In genomic region chr2:98444436-98445166, GRCh38 we compare ENCODE assay signal across 8 cellular contexts. TPM values are rescaled to one million over a fixed set of nuclear protein-coding genes. Genes with fewer than 3 reads are reported as not detected.
A peak's percentile ranks its signal among the peaks of the same experiment; 100 is the strongest.
DNase-seq lines count a peak whose midpoint lies in the region; ATAC-seq, FAIRE-seq and TF ChIP-seq lines count a peak whose summit lies in the region.

Gene INPP4A, plus strand, starts transcription at chr2:98444858. Its CDS starts 75,191 bp downstream, at chr2:98520049.

- TF ChIP-seq POLR2A in esophagus squamous epithelium (IDR thresholded peaks at IDR 0.05) = peak in 1 of 4 donors; percentile 78

- peak; percentile 62 for DNase-seq in D721Med (ENCODE audit: insufficient read length, low spot score)
- DNase-seq in HTR-8/SVneo (ENCODE audit: insufficient read length, low spot score) = peak; percentile 95
- DNase-seq in Panc1 (ENCODE audit: low read depth, low spot score) = no peak
- peak; percentile 85 for DNase-seq in activated T-cell treated with anti-CD3 and anti-CD28 coated beads, Interleukin-2, amount 50 U/mL, for 72 hours
- no peak for DNase-seq in esophagus squamous epithelium (lab: John Stamatoyannopoulos, UW)
- DNase-seq in naive B cell = peak; percentile 78
- DNase-seq in stimulated activated naive CD8-positive, alpha-beta T cell treated with anti-CD3 and anti-CD28 coated beads, Interleukin-15, Interleukin-2, amounts not matched to agents 100 U/mL and 50 U/mL, for 24 hours = peak; percentile 85

- no peaks in the 10 kb centered on the region for H3K27me3 Mint-ChIP-seq in activated T-cell treated with anti-CD3 and anti-CD28 coated beads, Interleukin-2, amount 50 U/mL, for 72 hours (ENCODE audit: low read depth)
- peaks cover 0 to 7% (median 5%) of the 10 kb centered on the region in 3 donors for H3K27me3 Mint-ChIP-seq in naive B cell

- peaks cover 49% of the 10 kb centered on the region for H3K4me1 Mint-ChIP-seq in activated T-cell treated with anti-CD3 and anti-CD28 coated beads, Interleukin-2, amount 50 U/mL, for 72 hours (ENCODE audit: low read depth)
- peaks cover 11 to 18% (median 14%) of the 10 kb centered on the region in 3 donors for H3K4me1 Mint-ChIP-seq in naive B cell

- no TSS peak for BruUV-seq in Panc1 (replicated peaks; lab: Mats Ljungman, UMichigan)

- POLR2A ChIA-PET in Panc1 (lab: Charles Lee) = no interaction called here

- no peaks in the 10 kb centered on the region for H3K9me3 ChIP-seq in Panc1 (ENCODE audit: control insufficient read depth, insufficient read depth, low read depth, low read length)
- H3K9me3 ChIP-seq in esophagus squamous epithelium = no peaks in the 10 kb centered on the region

- H3K4me3 Mint-ChIP-seq in activated T-cell treated with anti-CD3 and anti-CD28 coated beads, Interleukin-2, amount 50 U/mL, for 72 hours = peak within 1 kb of the TSS; percentile 93
- H3K4me3 Mint-ChIP-seq in naive B cell = peak within 1 kb of the TSS; percentile 88 to 99 (median 94)

- CTCF ChIA-PET in Panc1 (lab: Charles Lee) = interaction anchor here (0.6 kb wide), 1 partner anchor 43 kb away, joined by 3 read pairs; no protein-coding TSS in a partner anchor

- H3K27me3 ChIP-seq in Panc1 (ENCODE audit: control insufficient read depth, insufficient read depth, low read length) (no peaks in the 10 kb centered on the region), esophagus squamous epithelium (no peaks in the 10 kb centered on the region)

- H3K4me1 ChIP-seq in Panc1 (ENCODE audit: control insufficient read depth, insufficient read depth, low read length) (peaks cover 10% of the 10 kb centered on the region), esophagus squamous epithelium (peaks cover 5 to 35% (median 12%) of the 10 kb centered on the region in 3 donors)

- peak within 1 kb of the TSS; percentile 85 for H3K27ac ChIP-seq in Panc1 (ENCODE audit: low read length)
- peak within 1 kb of the TSS; percentile 76 to 93 (median 82) for H3K27ac ChIP-seq in esophagus squamous epithelium

- no peak for FAIRE-seq in D721Med (lab: Jason Lieb, UNC)
- FAIRE-seq in HTR-8/SVneo (lab: Jason Lieb, UNC) = peak; percentile 88

- 0 to 2% methylated on average over 7 of the region's 74 CpGs for WGBS in esophagus squamous epithelium, 2 donors

- TF ChIP-seq CTCF in D721Med (IDR thresholded peaks at IDR 0.05; ENCODE audit: insufficient read depth, missing control alignments) (no peak), Panc1 (IDR thresholded peaks at IDR 0.05) (no peak), esophagus squamous epithelium (IDR thresholded peaks at IDR 0.05) (peak in 3 of 6 experiments; percentile 14 to 26 (median 22))

- H3K36me3 Mint-ChIP-seq in activated T-cell treated with anti-CD3 and anti-CD28 coated beads, Interleukin-2, amount 50 U/mL, for 72 hours (ENCODE audit: insufficient read depth in 2 of 2) = peaks cover 6 to 14% of the 10 kb centered on the region in 2 donors
- peaks cover 0 to 5% of the 10 kb centered on the region in 2 donors for H3K36me3 Mint-ChIP-seq in naive B cell

- ATAC-seq in GM21381 (IDR thresholded peaks at IDR 0.05; ENCODE audit: unreplicated experiment) (peak; percentile 85), Panc1 (peak; percentile 95), naive B cell (ENCODE audit: low read depth in 2 of 2) (peak; percentile 96 to 98)
- peak; percentile 80 to 89 for ATAC-seq in activated T-cell treated with anti-CD3 and anti-CD28 coated beads, Interleukin-2, amount 50 U/mL, for 72 hours (replicated peaks in 1 of 2)
- peak; percentile 84 for ATAC-seq in stimulated activated naive CD8-positive, alpha-beta T cell treated with anti-CD3 and anti-CD28 coated beads, Interleukin-15, Interleukin-2, amounts not matched to agents 100 U/mL and 50 U/mL, for 24 hours

- peaks cover 4 to 5% of the 10 kb centered on the region in 2 donors for H3K9me3 Mint-ChIP-seq in activated T-cell treated with anti-CD3 and anti-CD28 coated beads, Interleukin-2, amount 50 U/mL, for 72 hours
- peaks cover 0 to 13% (median 7%) of the 10 kb centered on the region in 7 donors for H3K9me3 Mint-ChIP-seq in naive B cell

- no peaks in the 10 kb centered on the region for H3K36me3 ChIP-seq in Panc1 (ENCODE audit: control insufficient read depth, insufficient read depth, low read length)
- H3K36me3 ChIP-seq in esophagus squamous epithelium = no peaks in the 10 kb centered on the region

- in situ Hi-C loops in Panc1 (cut with HindIII; ENCODE audit: low pct_unique_long_range_greater_than_20kb, low sequenced_read_pairs) = no loop called here

- H3K4me3 ChIP-seq in Panc1 (ENCODE audit: low read depth in 2 of 2, low read length in 2 of 2) (peak within 1 kb of the TSS; percentile 83 to 88), esophagus squamous epithelium (peak within 1 kb of the TSS; percentile 66 to 96 (median 81))

- H3K27ac Mint-ChIP-seq in activated T-cell treated with anti-CD3 and anti-CD28 coated beads, Interleukin-2, amount 50 U/mL, for 72 hours = peak within 1 kb of the TSS; percentile 90
- H3K27ac Mint-ChIP-seq in naive B cell = peak within 1 kb of the TSS; percentile 13 to 96 (median 82)

- intact Hi-C loops in Panc1 (cut with micrococcal nuclease; ENCODE audit: unreplicated experiment) = no loop called here
- intact Hi-C loops in esophagus squamous epithelium (cut with DNase I) = no loop called here

RNA-seq across cellular contexts. Expression of gene INPP4A, which starts in this region (rescaled TPM):
- 22.9 TPM for total RNA-seq in Panc1 (2021; ENCODE audit: unreplicated experiment)
- polyA plus RNA-seq in Panc1 (2012; ENCODE audit: insufficient read length) = 17.6 TPM
- total RNA-seq in activated T-cell treated with anti-CD3 and anti-CD28 coated beads, Interleukin-2, amount 50 U/mL, for 72 hours = 10 to 100 TPM; 51.6 to 55.1 TPM
- total RNA-seq in esophagus squamous epithelium = 10 to 100 TPM in 2 of 4 donors, 1 to 10 TPM in 2; 7.4 to 17.9 (median 9.4) TPM
- 1 to 10 TPM; 1.8 to 4.3 (median 2.9) TPM for polyA plus RNA-seq in naive B cell (ENCODE audit: low read depth in 6 of 6)

Comparison
In these comparisons a context has a peak if more than half of its experiments do, and no peak if none do; other contexts are left out.
1. DNase-seq: peak in D721Med (single experiment), HTR-8/SVneo (single experiment), activated T-cell treated with anti-CD3 and anti-CD28 coated beads, Interleukin-2, amount 50 U/mL, for 72 hours (2 of 2), naive B cell (single experiment) and stimulated activated naive CD8-positive, alpha-beta T cell treated with anti-CD3 and anti-CD28 coated beads, Interleukin-15, Interleukin-2, amounts not matched to agents 100 U/mL and 50 U/mL, for 24 hours (single experiment); none in Panc1 (single experiment) and esophagus squamous epithelium (single experiment).
2. Peak in every context shown above with its lines, with median percentiles within 50 percentile points of each other: ATAC-seq.